ENCODE assay signal across 19 cellular contexts in the genomic region with DNA sequence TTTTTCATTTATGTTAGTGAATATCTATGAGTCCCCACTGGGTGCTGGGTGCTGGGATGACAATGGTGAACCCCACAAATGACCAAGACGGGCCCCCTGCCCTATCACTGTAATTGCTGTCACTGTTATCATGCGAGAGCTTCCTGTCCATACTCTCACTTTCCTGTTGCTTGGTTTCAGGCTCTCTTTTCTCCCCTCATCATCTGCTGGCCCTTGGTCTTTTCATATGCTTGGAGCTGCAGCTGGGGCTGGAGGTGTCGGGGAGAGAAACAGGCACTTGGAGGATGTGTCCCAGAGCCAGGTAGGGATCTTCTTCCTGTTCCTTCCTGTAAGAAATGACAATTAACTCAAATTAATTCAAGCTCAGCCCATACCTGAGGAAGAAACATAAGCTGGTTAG.
"Had no signal": no experiment of that assay in that cellular context is flagged by ENCODE, and none has a peak within 500 bp of the region (broad histone marks: within the 10 kb centered on the region; RNA-seq: fewer than 3 reads in every experiment).

No MANE protein-coding gene starts in this region.

- H3K27ac ChIP-seq: colonic mucosa, esophagus squamous epithelium, gastroesophageal sphincter, pancreas, stomach, thoracic aorta, transverse colon had no signal

- H3K27me3 ChIP-seq: colonic mucosa, pancreas had no signal

- H3K9me3 ChIP-seq: colonic mucosa, esophagus squamous epithelium, mucosa of descending colon, pancreas, stomach, thoracic aorta, transverse colon had no signal

- DNase-seq: colonic mucosa; effector CD4-positive, alpha-beta T cell; esophagus squamous epithelium; foreskin fibroblast; glutamatergic neuron; left colon; mucosa of descending colon; naive thymus-derived CD8-positive, alpha-beta T cell; nucleus accumbens; pancreas; right cardiac atrium; small intestine; stimulated activated CD4-positive, alpha-beta T cell treated with anti-CD3 and anti-CD28 coated beads, Interleukin-12 subunit alpha, Interleukin-12 subunit beta, amount 100 ng/mL, for 4 hours; stimulated activated naive CD4-positive, alpha-beta T cell; stomach; substantia nigra; transverse colon had no signal

- H3K36me3 ChIP-seq: colonic mucosa, esophagus squamous epithelium, gastroesophageal sphincter, pancreas, stomach, thoracic aorta, transverse colon had no signal

- H3K4me3 ChIP-seq: colonic mucosa, esophagus squamous epithelium, gastroesophageal sphincter, mucosa of descending colon, pancreas, stomach, thoracic aorta, transverse colon had no signal

- H3K4me1 ChIP-seq: colonic mucosa, gastroesophageal sphincter, pancreas, stomach, transverse colon had no signal
